1 cellular context compared by ENCODE assay signal in genomic region chr2:73214120-73215035, GRCh38.
TF ChIP-seq lines count a peak whose summit lies in the region.

TSS of gene SMYD5 (plus strand) at chr2:73214245. CDS start at chr2:73214267, 22 bp downstream.

TF ChIP-seq in HEK293, 187 proteins besides CTCF, POLR2A, EP300 and RAD21 (continued from another document):
- TF ChIP-seq PATZ1 (tag by site-specific recombination; IDR thresholded peaks at IDR 0.05) = peak; percentile 48; the same call in 1 of the 2 replicates
- 0 out of 2 replicates have a peak, but pooled peaks have one; percentile 4 for TF ChIP-seq WT1 (tag by site-specific recombination; IDR thresholded peaks at IDR 0.05)
- no peak for TF ChIP-seq ZNF280C (tag by site-specific recombination; IDR thresholded peaks at IDR 0.05)
- TF ChIP-seq ZBTB20 (tag by site-specific recombination; IDR thresholded peaks at IDR 0.05) = peak; percentile 27
- TF ChIP-seq KLF9 (tag by site-specific recombination; IDR thresholded peaks at IDR 0.05; ENCODE audit: low read depth) = peak; percentile 99
- peak; percentile 54 for TF ChIP-seq PRDM10 (tag by site-specific recombination; IDR thresholded peaks at IDR 0.05)
- TF ChIP-seq KLF10 (tag by site-specific recombination; IDR thresholded peaks at IDR 0.05) = peak; percentile 96
- TF ChIP-seq ZSCAN30 (tag by site-specific recombination; IDR thresholded peaks at IDR 0.05) = 0 out of 2 replicates have a peak, but pooled peaks have one; percentile 21
- TF ChIP-seq ZSCAN4 (tag by site-specific recombination; IDR thresholded peaks at IDR 0.05) = 0 out of 2 replicates have a peak, but pooled peaks have one; percentile 7
- TF ChIP-seq KLF8 (tag by site-specific recombination; IDR thresholded peaks at IDR 0.05) = peak; percentile 96
- TF ChIP-seq ZNF629 (tag by site-specific recombination; IDR thresholded peaks at IDR 0.05) = 0 out of 2 replicates have a peak, but pooled peaks have one; percentile 30
- TF ChIP-seq ZEB2 (tag by site-specific recombination; IDR thresholded peaks at IDR 0.05) = peak; percentile 77
- TF ChIP-seq YY1 (tag by site-specific recombination; IDR thresholded peaks at IDR 0.05) = peak; percentile 92
- TF ChIP-seq ZNF76 (tag by site-specific recombination; IDR thresholded peaks at IDR 0.05; ENCODE audit: borderline replicate concordance, low read depth) = peak; percentile 72; the same call in 1 of the 2 replicates
- TF ChIP-seq KLF1 (tag by site-specific recombination; IDR thresholded peaks at IDR 0.05) = peak; percentile 88
- peak; percentile 66 for TF ChIP-seq SP2 (tag by site-specific recombination; IDR thresholded peaks at IDR 0.05)
- TF ChIP-seq ZSCAN16 (tag by site-specific recombination; IDR thresholded peaks at IDR 0.05) = no peak
- TF ChIP-seq ZFP37 (tag by site-specific recombination; IDR thresholded peaks at IDR 0.05) = peak; percentile 60; the same call in 1 of the 2 replicates
- TF ChIP-seq ZBTB7A (tag by site-specific recombination; IDR thresholded peaks at IDR 0.05; ENCODE audit: low read depth) = no peak
- peak; percentile 100 for TF ChIP-seq ZXDB (tag by site-specific recombination; IDR thresholded peaks at IDR 0.05)
- no peak for TF ChIP-seq ZNF10 (tag by site-specific recombination; IDR thresholded peaks at IDR 0.05)
- peak; percentile 94 for TF ChIP-seq YY2 (tag by site-specific recombination; IDR thresholded peaks at IDR 0.05)
- peak; percentile 75 for TF ChIP-seq ZBTB8A (tag by site-specific recombination; IDR thresholded peaks at IDR 0.05)
- TF ChIP-seq GLIS2 (tag by site-specific recombination; IDR thresholded peaks at IDR 0.05) = 0 out of 2 replicates have a peak, but pooled peaks have one; percentile 29
- no peak for TF ChIP-seq ZNF202 (tag by site-specific recombination; IDR thresholded peaks at IDR 0.05; ENCODE audit: borderline replicate concordance)
- 0 out of 2 replicates have a peak, but pooled peaks have one; percentile 17 for TF ChIP-seq ZNF660 (tag by site-specific recombination; IDR thresholded peaks at IDR 0.05)
- peak; percentile 59; the same call in 1 of the 2 replicates for TF ChIP-seq ZNF639 (tag by site-specific recombination; IDR thresholded peaks at IDR 0.05)
- peak; percentile 96 for TF ChIP-seq SP3 (tag by site-specific recombination; IDR thresholded peaks at IDR 0.05)
- no peak for TF ChIP-seq ZNF670 (tag by site-specific recombination; IDR thresholded peaks at IDR 0.05; ENCODE audit: low read depth)
- peak; percentile 55; the same call in 1 of the 2 replicates for TF ChIP-seq ZNF692 (tag by site-specific recombination; IDR thresholded peaks at IDR 0.05)
- 0 out of 2 replicates have a peak, but pooled peaks have one; percentile 53 for TF ChIP-seq ZNF324 (tag by site-specific recombination; IDR thresholded peaks at IDR 0.05)
- no peak for TF ChIP-seq SALL2 (tag by site-specific recombination; IDR thresholded peaks at IDR 0.05; ENCODE audit: borderline replicate concordance)
- peak; percentile 53; the same call in 1 of the 2 replicates for TF ChIP-seq ZNF777 (tag by site-specific recombination; IDR thresholded peaks at IDR 0.05; ENCODE audit: borderline replicate concordance)
- TF ChIP-seq ZNF335 (tag by site-specific recombination; conservative IDR thresholded peaks at IDR 0.05) = peak; percentile 91
- TF ChIP-seq ZBTB48 (tag by site-specific recombination; IDR thresholded peaks at IDR 0.05) = peak; percentile 35; the same call in 1 of the 2 replicates
- 0 out of 2 replicates have a peak, but pooled peaks have one; percentile 60 for TF ChIP-seq SP7 (tag by site-specific recombination; IDR thresholded peaks at IDR 0.05)
- TF ChIP-seq ZBTB17 (tag by site-specific recombination; IDR thresholded peaks at IDR 0.05) = peak; percentile 87
- TF ChIP-seq ZNF518A (tag by site-specific recombination; conservative IDR thresholded peaks at IDR 0.05; ENCODE audit: low read depth) = 0 out of 2 replicates have a peak, but pooled peaks have one; percentile 17
- TF ChIP-seq ZNF768 (tag by site-specific recombination; IDR thresholded peaks at IDR 0.05) = no peak
- TF ChIP-seq KLF17 (tag by site-specific recombination; IDR thresholded peaks at IDR 0.05) = peak; percentile 79; the same call in 1 of the 2 replicates
- TF ChIP-seq EGR2 (tag by site-specific recombination; IDR thresholded peaks at IDR 0.05; ENCODE audit: low read depth) = peak; percentile 84
- TF ChIP-seq ZIC2 (tag by site-specific recombination; IDR thresholded peaks at IDR 0.05) = 0 out of 2 replicates have a peak, but pooled peaks have one; percentile 21
TF ChIP-seq in HEK293: peak in this region for 43.
